In the genomic region with DNA sequence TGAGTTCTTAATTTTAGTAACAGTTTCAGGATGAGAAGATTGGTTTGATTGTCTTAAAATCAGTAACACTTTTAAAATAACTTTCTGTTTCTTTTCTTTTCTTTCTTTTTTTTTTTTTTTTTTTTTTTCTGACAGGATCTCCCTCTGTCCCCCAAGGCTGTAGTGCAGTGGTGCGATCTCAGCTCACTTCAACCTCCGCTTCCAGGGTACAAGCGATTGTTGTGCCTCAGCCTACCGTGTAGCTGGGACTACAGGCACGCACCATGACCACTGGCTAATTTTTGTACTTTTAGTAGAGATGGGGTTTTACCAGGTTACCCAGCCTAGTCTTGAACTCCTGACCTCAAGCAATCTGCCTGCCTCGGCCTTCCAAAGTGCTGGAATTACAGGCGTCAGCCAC, we compare ENCODE assay signal across 17 cellular contexts. TPM values are rescaled to one million over a fixed set of nuclear protein-coding genes. Genes with fewer than 3 reads are reported as not detected.
DNase-seq lines count a peak whose midpoint lies in the region; FAIRE-seq and TF ChIP-seq lines count a peak whose summit lies in the region.
"Had no signal": no experiment of that assay in that cellular context is flagged by ENCODE, and none has a peak within 500 bp of the region (broad histone marks: within the 10 kb centered on the region; RNA-seq: fewer than 3 reads in every experiment).

No MANE protein-coding gene starts in this region.

- H3K9ac ChIP-seq in KMS-11, result no peak overlapping the region
- H3K9ac ChIP-seq in fibroblast of lung (ENCODE audit: insufficient read depth, low read length), result no peak overlapping the region

- H3K9me3 ChIP-seq in fibroblast of lung (ENCODE audit: control insufficient read depth, insufficient read depth, low read depth, low read length), result no peaks in the 10 kb centered on the region

- peak; percentile 44 for FAIRE-seq in GM18507 (lab: Jason Lieb, UNC)
- FAIRE-seq: A204.1, H1 had no signal

- H3K27ac ChIP-seq in C4-2B (peak overlapping the region; percentile 33; the same call in 1 of the 2 replicates), KMS-11 (no peak overlapping the region), fibroblast of lung (ENCODE audit: insufficient read depth, low read length) (no peak overlapping the region)
- H3K27ac ChIP-seq: HL-60 had no signal

- H3K4me1 ChIP-seq in KMS-11 (ENCODE audit: low read depth, poor library complexity, severe bottlenecking) (peaks cover 15% of the 10 kb centered on the region), fibroblast of lung (ENCODE audit: control insufficient read depth, extremely low read depth, insufficient read depth, low read length) (no peaks in the 10 kb centered on the region)

- H3K4me2 ChIP-seq in KMS-11 (peak overlapping the region; percentile 9; the same call in 1 of the 2 replicates), fibroblast of lung (ENCODE audit: extremely low read depth, insufficient read depth, low read length) (no peak overlapping the region)

- H3K79me2 ChIP-seq in KMS-11 (ENCODE audit: insufficient read depth, low read depth) (no peaks in the 10 kb centered on the region), fibroblast of lung (ENCODE audit: control insufficient read depth, insufficient read depth, low read length) (no peaks in the 10 kb centered on the region)

- H2AFZ ChIP-seq in KMS-11 (ENCODE audit: low read depth) (no peak overlapping the region), fibroblast of lung (ENCODE audit: low read length) (peak overlapping the region; percentile 19)

- H3K27me3 ChIP-seq in KMS-11 (ENCODE audit: insufficient read depth, low read depth) (no peaks in the 10 kb centered on the region), fibroblast of lung (ENCODE audit: control insufficient read depth, insufficient read depth, low read length) (no peaks in the 10 kb centered on the region)

- H4K20me1 ChIP-seq in KMS-11 (ENCODE audit: insufficient read depth) (no peaks in the 10 kb centered on the region), fibroblast of lung (ENCODE audit: control insufficient read depth, extremely low read depth, insufficient read depth, low read length) (no peaks in the 10 kb centered on the region)

- H3K36me3 ChIP-seq in KMS-11 (ENCODE audit: insufficient read depth) (no peaks in the 10 kb centered on the region), fibroblast of lung (ENCODE audit: control insufficient read depth, insufficient read depth, low read length) (no peaks in the 10 kb centered on the region)

- TF ChIP-seq CTCF in C4-2B (conservative IDR thresholded peaks at IDR 0.05) (no peak), KMS-11 (conservative IDR thresholded peaks at IDR 0.05; ENCODE audit: low read depth, low read length) (no peak), fibroblast of lung (conservative IDR thresholded peaks at IDR 0.05 in 1 of 2, IDR thresholded peaks at IDR 0.05 in 1 of 2; ENCODE audit: low read depth in 1 of 2, low read length in 2 of 2) (no peak)

- no peak for DNase-seq in GM18507 (ENCODE audit: extremely low spot score, insufficient read length, low read depth)
- DNase-seq in fibroblast of lung (ENCODE audit: low read depth in 2 of 2), result no peak
- no peak for DNase-seq in KG1 (lab: John Stamatoyannopoulos, UW)
- no peak for DNase-seq in activated effector memory CD4-positive, alpha-beta T cell treated with Interleukin-2 at 50 U/mL for 16 hours
- DNase-seq in NCI-H1092 treated with DMSO at 0.1 percent for 48 hours (lab: John Stamatoyannopoulos, UW), result no peak
- DNase-seq: AML-193; CD4-positive, alpha-beta memory T cell; DMS153; DMS79; GDM1; H9 had no signal

- no peak overlapping the region for H3K4me3 ChIP-seq in KMS-11 (IDR thresholded peaks at IDR 0.05; ENCODE audit: insufficient read depth, low read depth, low read length)
- no peak overlapping the region for H3K4me3 ChIP-seq in fibroblast of lung (replicated peaks in 1 of 4; ENCODE audit: control extremely low read depth in 1 of 4, insufficient read depth in 1 of 4, low read depth in 3 of 4, low read length in 4 of 4)

RNA-seq across cellular contexts. Expression of a gene that starts 33.7 kb away (rescaled TPM):
- total RNA-seq in fibroblast of lung, result 4.6 and 4.9 TPM in 2 replicates
- 0.74 and 3.1 TPM in 2 replicates for polyA plus RNA-seq in fibroblast of lung
- 0.93 and 2.8 TPM in 2 replicates for polyA plus RNA-seq in fibroblast of lung (2012)
- 2.9 and 7.2 TPM in 2 replicates for polyA minus RNA-seq in fibroblast of lung (ENCODE audit: low replicate concordance)
- polyA plus RNA-seq: CD14-positive monocyte had no signal
